Comparison of ENCODE assay signal across 8 cellular contexts in genomic region chr2:90069290-90069894, GRCh38.
DNase-seq lines count a peak whose midpoint lies in the region; ATAC-seq and TF ChIP-seq lines count a peak whose summit lies in the region.

No MANE protein-coding gene starts in this region.

- H3K27ac Mint-ChIP-seq in activated naive CD4-positive, alpha-beta T cell treated with anti-CD3 and anti-CD28 coated beads for 36 hours, result no peak overlapping the region
- H3K27ac Mint-ChIP-seq in activated T-helper 1 cell treated with anti-CD3 and anti-CD28 coated beads, Interleukin-12 subunit alpha, Interleukin-12 subunit beta, Interleukin-2, Interleukin-4 antibody, amounts not matched to agents 30 ng/mL and 10 ng/mL and 1 ng/mL, durations not matched to agents 14 hours and 24 hours and 36 hours, result no peak overlapping the region

- peak; percentile 6 for DNase-seq in activated naive CD4-positive, alpha-beta T cell treated with anti-CD3 and anti-CD28 coated beads for 36 hours
- DNase-seq in activated naive CD4-positive, alpha-beta T cell treated with Interleukin-2 at 50 U/mL for 16 hours, result no peak
- DNase-seq in foreskin keratinocyte (no peak), testis (peak; percentile 71)
- DNase-seq in activated T-helper 1 cell treated with anti-CD3 and anti-CD28 coated beads, Interleukin-12 subunit alpha, Interleukin-12 subunit beta, Interleukin-2, Interleukin-4 antibody, amounts not matched to agents 30 ng/mL and 10 ng/mL and 1 ng/mL, durations not matched to agents 14 hours and 24 hours and 36 hours (ENCODE audit: low spot score), result no peak

- H3K4me2 ChIP-seq in OCI-LY3 (ENCODE audit: low read length), result no peak overlapping the region

- intact Hi-C loops in activated naive CD4-positive, alpha-beta T cell treated with anti-CD3 and anti-CD28 coated beads for 36 hours (cut with micrococcal nuclease), result no loop called here
- intact Hi-C loops in testis (cut with DNase I; ENCODE audit: low total_unique reads), result no loop called here
- intact Hi-C loops in activated T-helper 1 cell treated with anti-CD3 and anti-CD28 coated beads, Interleukin-12 subunit alpha, Interleukin-12 subunit beta, Interleukin-2, Interleukin-4 antibody, amounts not matched to agents 30 ng/mL and 10 ng/mL and 1 ng/mL, durations not matched to agents 14 hours and 24 hours and 36 hours (cut with micrococcal nuclease), result no loop called here

- no peaks in the 10 kb centered on the region for H3K4me1 Mint-ChIP-seq in activated naive CD4-positive, alpha-beta T cell treated with anti-CD3 and anti-CD28 coated beads for 36 hours (ENCODE audit: low read depth)
- H3K4me1 Mint-ChIP-seq in activated T-helper 1 cell treated with anti-CD3 and anti-CD28 coated beads, Interleukin-12 subunit alpha, Interleukin-12 subunit beta, Interleukin-2, Interleukin-4 antibody, amounts not matched to agents 30 ng/mL and 10 ng/mL and 1 ng/mL, durations not matched to agents 14 hours and 24 hours and 36 hours (ENCODE audit: low read depth), result no peaks in the 10 kb centered on the region

- peaks cover 2% of the 10 kb centered on the region for H3K27me3 Mint-ChIP-seq in activated naive CD4-positive, alpha-beta T cell treated with anti-CD3 and anti-CD28 coated beads for 36 hours (ENCODE audit: low read depth)
- no peaks in the 10 kb centered on the region for H3K27me3 Mint-ChIP-seq in activated T-helper 1 cell treated with anti-CD3 and anti-CD28 coated beads, Interleukin-12 subunit alpha, Interleukin-12 subunit beta, Interleukin-2, Interleukin-4 antibody, amounts not matched to agents 30 ng/mL and 10 ng/mL and 1 ng/mL, durations not matched to agents 14 hours and 24 hours and 36 hours (ENCODE audit: insufficient read depth)

- H3K9me3 Mint-ChIP-seq in activated naive CD4-positive, alpha-beta T cell treated with anti-CD3 and anti-CD28 coated beads for 36 hours, result peaks cover 3% of the 10 kb centered on the region
- H3K9me3 Mint-ChIP-seq in activated T-helper 1 cell treated with anti-CD3 and anti-CD28 coated beads, Interleukin-12 subunit alpha, Interleukin-12 subunit beta, Interleukin-2, Interleukin-4 antibody, amounts not matched to agents 30 ng/mL and 10 ng/mL and 1 ng/mL, durations not matched to agents 14 hours and 24 hours and 36 hours, result no peaks in the 10 kb centered on the region

- H3K27ac ChIP-seq in OCI-LY3 (ENCODE audit: low read length), result no peak overlapping the region
- H3K27ac ChIP-seq in foreskin keratinocyte, result no peak overlapping the region
- no peak overlapping the region for H3K27ac ChIP-seq in testis

- CTCF ChIA-PET in activated naive CD4-positive, alpha-beta T cell treated with anti-CD3 and anti-CD28 coated beads for 36 hours (lab: Charles Lee), result no interaction called here

- H2AFZ ChIP-seq in OCI-LY3 (ENCODE audit: low read depth, low read length), result no peak overlapping the region

- H3K36me3 ChIP-seq in OCI-LY3 (replicated peaks; ENCODE audit: low read depth, low read length) (no peaks in the 10 kb centered on the region), testis (ENCODE audit: low read depth, missing control alignments) (no peaks in the 10 kb centered on the region)

- H3K4me1 ChIP-seq in OCI-LY3 (ENCODE audit: low read length) (no peaks in the 10 kb centered on the region), foreskin keratinocyte (no peaks in the 10 kb centered on the region), testis (no peaks in the 10 kb centered on the region)

- no peak for TF ChIP-seq POLR2A in testis (IDR thresholded peaks at IDR 0.05)

- H3K27me3 ChIP-seq in OCI-LY3 (ENCODE audit: low read depth, low read length) (peaks cover 12% of the 10 kb centered on the region; the same call in 1 of the 2 replicates), foreskin keratinocyte (no peaks in the 10 kb centered on the region), testis (no peaks in the 10 kb centered on the region)

- H3K36me3 Mint-ChIP-seq in activated naive CD4-positive, alpha-beta T cell treated with anti-CD3 and anti-CD28 coated beads for 36 hours (ENCODE audit: low read depth), result no peaks in the 10 kb centered on the region
- no peaks in the 10 kb centered on the region for H3K36me3 Mint-ChIP-seq in activated T-helper 1 cell treated with anti-CD3 and anti-CD28 coated beads, Interleukin-12 subunit alpha, Interleukin-12 subunit beta, Interleukin-2, Interleukin-4 antibody, amounts not matched to agents 30 ng/mL and 10 ng/mL and 1 ng/mL, durations not matched to agents 14 hours and 24 hours and 36 hours (ENCODE audit: low read depth)

- H3K9ac ChIP-seq in OCI-LY3 (ENCODE audit: low read length), result no peak overlapping the region

- H3K4me3 ChIP-seq in OCI-LY3 (ENCODE audit: low read length) (no peak overlapping the region), testis (no peak overlapping the region)

- 28 to 88% methylated on average over 3 to 13 of the region's 13 CpGs for WGBS in testis, 2 donors

- H4K20me1 ChIP-seq in OCI-LY3 (ENCODE audit: insufficient read depth, low read length), result no peaks in the 10 kb centered on the region

- peak; percentile 80 for TF ChIP-seq CTCF in OCI-LY3 (IDR thresholded peaks at IDR 0.05; ENCODE audit: low read depth, low read length)
- TF ChIP-seq CTCF in foreskin keratinocyte (conservative IDR thresholded peaks at IDR 0.05), result peak; percentile 33
- peak in 1 of 3 experiments; percentile 51 for TF ChIP-seq CTCF in testis (IDR thresholded peaks at IDR 0.05)

- H3K9me3 ChIP-seq in OCI-LY3 (ENCODE audit: insufficient read depth, low read length) (no peaks in the 10 kb centered on the region), testis (no peaks in the 10 kb centered on the region)

- no peak overlapping the region for H3K4me3 Mint-ChIP-seq in activated naive CD4-positive, alpha-beta T cell treated with anti-CD3 and anti-CD28 coated beads for 36 hours
- H3K4me3 Mint-ChIP-seq in activated T-helper 1 cell treated with anti-CD3 and anti-CD28 coated beads, Interleukin-12 subunit alpha, Interleukin-12 subunit beta, Interleukin-2, Interleukin-4 antibody, amounts not matched to agents 30 ng/mL and 10 ng/mL and 1 ng/mL, durations not matched to agents 14 hours and 24 hours and 36 hours, result no peak overlapping the region

- ATAC-seq in HG02571 (IDR thresholded peaks at IDR 0.05; ENCODE audit: unreplicated experiment) (peak; percentile 68), foreskin keratinocyte (no peak), HG03108 (IDR thresholded peaks at IDR 0.05; ENCODE audit: unreplicated experiment) (no peak)

- H3K79me2 ChIP-seq in OCI-LY3 (ENCODE audit: low read length), result no peaks in the 10 kb centered on the region

Comparison
In these comparisons a context has a peak if more than half of its experiments do, and no peak if none do; other contexts are left out.
1. DNase-seq: peak in activated naive CD4-positive, alpha-beta T cell treated with anti-CD3 and anti-CD28 coated beads for 36 hours (single experiment) and testis (single experiment); none in activated naive CD4-positive, alpha-beta T cell treated with Interleukin-2 at 50 U/mL for 16 hours (single experiment), foreskin keratinocyte (0 of 2) and activated T-helper 1 cell treated with anti-CD3 and anti-CD28 coated beads, Interleukin-12 subunit alpha, Interleukin-12 subunit beta, Interleukin-2, Interleukin-4 antibody, amounts not matched to agents 30 ng/mL and 10 ng/mL and 1 ng/mL, durations not matched to agents 14 hours and 24 hours and 36 hours (single experiment).